ENCODE assay signal across 20 cellular contexts in the genomic region with DNA sequence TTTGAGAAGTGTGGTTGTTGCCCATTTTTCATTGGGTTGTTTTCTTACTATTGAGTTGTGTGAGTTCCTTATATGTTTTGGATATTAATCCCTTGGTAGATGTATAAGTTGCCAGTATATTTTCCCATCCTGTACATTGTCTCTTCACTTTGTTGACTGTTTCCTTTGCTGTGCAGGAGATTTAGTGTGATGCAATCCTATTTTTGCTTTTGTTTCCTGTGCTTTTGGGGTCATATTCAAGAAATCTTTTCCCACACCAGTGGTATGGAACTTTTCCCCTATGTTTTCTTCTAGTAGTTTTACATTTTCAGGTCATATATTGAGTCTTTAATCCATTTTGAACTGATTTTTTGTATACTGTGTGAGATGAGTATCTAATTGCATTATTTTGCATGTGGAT.
A peak's percentile ranks its signal among the peaks of the same experiment; 100 is the strongest.
DNase-seq lines count a peak whose midpoint lies in the region; ATAC-seq, FAIRE-seq and TF ChIP-seq lines count a peak whose summit lies in the region.
"Had no signal": no experiment of that assay in that cellular context is flagged by ENCODE, and none has a peak within 500 bp of the region (broad histone marks: within the 10 kb centered on the region; RNA-seq: fewer than 3 reads in every experiment).

No MANE protein-coding gene starts in this region.

- DNase-seq in GM19239 (ENCODE audit: insufficient read length, low spot score) (no peak), HTR-8/SVneo (ENCODE audit: insufficient read length, low spot score) (no peak), endothelial cell (ENCODE audit: low spot score) (no peak), T-helper 17 cell (no peak)
- DNase-seq: ACHN; BE2C; C1 segment of cervical spinal cord; CD4-positive, CD25-positive, alpha-beta regulatory T cell; CD8-positive, alpha-beta memory T cell; COR-L47; DMS 273 treated with DMSO at 0.1 percent for 48 hours; DMS53; DND-41; EL; GOT3; H9 had no signal

- TF ChIP-seq CTCF in endothelial cell (IDR thresholded peaks at IDR 0.05; ENCODE audit: unreplicated experiment), result no peak

- H3K4me1 Mint-ChIP-seq in endothelial cell (ENCODE audit: unreplicated experiment) (peaks cover 19% of the 10 kb centered on the region), T-helper 17 cell (no peaks in the 10 kb centered on the region)
- H3K4me1 Mint-ChIP-seq: CD4-positive, CD25-positive, alpha-beta regulatory T cell; CD8-positive, alpha-beta memory T cell; H9; IgD-negative memory B cell had no signal

- H3K36me3 Mint-ChIP-seq in endothelial cell (ENCODE audit: low read depth, unreplicated experiment), result no peaks in the 10 kb centered on the region
- no peaks in the 10 kb centered on the region for H3K36me3 Mint-ChIP-seq in T-helper 17 cell (ENCODE audit: low read depth)
- H3K36me3 Mint-ChIP-seq: CD4-positive, CD25-positive, alpha-beta regulatory T cell; CD8-positive, alpha-beta memory T cell; IgD-negative memory B cell had no signal

- H3K27ac Mint-ChIP-seq in endothelial cell (ENCODE audit: unreplicated experiment) (peak overlapping the region; percentile 76), T-helper 17 cell (no peak overlapping the region)
- H3K27ac Mint-ChIP-seq: CD4-positive, CD25-positive, alpha-beta regulatory T cell; CD8-positive, alpha-beta memory T cell; H9; IgD-negative memory B cell had no signal

- no peaks in the 10 kb centered on the region for H3K9me3 ChIP-seq in T-helper 17 cell (ENCODE audit: control insufficient read depth, low read length, poor library complexity, severe bottlenecking)
- H3K9me3 ChIP-seq: BE2C had no signal

- FAIRE-seq in GM19239 (lab: Jason Lieb, UNC), result peak; percentile 26
- peak; percentile 88 for FAIRE-seq in HTR-8/SVneo (lab: Jason Lieb, UNC)
- FAIRE-seq: GM12878 had no signal

- no peaks in the 10 kb centered on the region for H3K9me3 Mint-ChIP-seq in endothelial cell (ENCODE audit: unreplicated experiment)

- H3K4me3 Mint-ChIP-seq in endothelial cell (ENCODE audit: unreplicated experiment) (no peak overlapping the region), T-helper 17 cell (no peak overlapping the region)
- H3K4me3 Mint-ChIP-seq: CD4-positive, CD25-positive, alpha-beta regulatory T cell; CD8-positive, alpha-beta memory T cell; H9; IgD-negative memory B cell had no signal

- H3K27me3 Mint-ChIP-seq in endothelial cell (ENCODE audit: unreplicated experiment) (no peaks in the 10 kb centered on the region), T-helper 17 cell (no peaks in the 10 kb centered on the region)
- H3K27me3 Mint-ChIP-seq: CD4-positive, CD25-positive, alpha-beta regulatory T cell; IgD-negative memory B cell had no signal

- ATAC-seq in GM18868 (IDR thresholded peaks at IDR 0.05; ENCODE audit: unreplicated experiment), result no peak
- ATAC-seq in HG02840 (IDR thresholded peaks at IDR 0.05; ENCODE audit: low FRiP score, unreplicated experiment), result no peak
- no peak for ATAC-seq in T-helper 17 cell
- ATAC-seq: GM12878 had no signal
